In the genomic region with DNA sequence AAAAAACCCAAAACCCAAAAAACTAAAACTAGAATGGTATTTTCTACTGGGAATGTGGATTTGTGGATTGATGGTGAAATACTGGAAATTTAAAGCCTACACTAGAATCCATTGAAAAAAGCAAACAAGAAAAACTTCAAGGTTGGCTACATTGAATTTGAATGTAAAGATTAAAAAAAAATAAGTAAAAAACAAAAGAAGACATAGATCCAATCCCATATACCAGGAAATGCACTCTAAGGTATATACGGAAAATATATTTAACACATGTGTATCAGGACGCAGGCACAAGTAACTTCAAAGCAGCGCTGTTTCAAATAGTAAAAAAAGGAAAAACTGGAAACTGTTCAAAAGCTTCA, we compare ENCODE assay signal across 8 cellular contexts. TPM values are rescaled to one million over a fixed set of nuclear protein-coding genes. Genes with fewer than 3 reads are reported as not detected.
DNase-seq lines count a peak whose midpoint lies in the region; ATAC-seq and TF ChIP-seq lines count a peak whose summit lies in the region.

No MANE protein-coding gene starts in this region.

- H3K36me3 Mint-ChIP-seq in GM23338 (ENCODE audit: low read depth): no peaks in the 10 kb centered on the region

- no peaks in the 10 kb centered on the region for H3K36me3 ChIP-seq in GM23338 (ENCODE audit: insufficient read depth)
- no peaks in the 10 kb centered on the region for H3K36me3 ChIP-seq in WERI-Rb-1

- peak overlapping the region; percentile 96 for H2AFZ ChIP-seq in GM23338

- H3K4me3 ChIP-seq in GM23338 (peak overlapping the region; percentile 76), WERI-Rb-1 (ENCODE audit: low read depth, low read length) (peak overlapping the region; percentile 68), skeletal muscle cell (ENCODE audit: low read depth, low read length) (peak overlapping the region; percentile 85)

- H3K27ac Mint-ChIP-seq in GM23338: no peak overlapping the region

- peak overlapping the region; percentile 82 for H3K4me2 ChIP-seq in GM23338

- no peaks in the 10 kb centered on the region for H3K27me3 ChIP-seq in GM23338 (ENCODE audit: insufficient read depth)
- no peaks in the 10 kb centered on the region for H3K27me3 ChIP-seq in WERI-Rb-1 (ENCODE audit: insufficient read depth, low read depth, severe bottlenecking)
- H3K27me3 ChIP-seq in foreskin keratinocyte: no peaks in the 10 kb centered on the region

- no peak for ATAC-seq in GM23338
- ATAC-seq in foreskin keratinocyte: no peak

- no peaks in the 10 kb centered on the region for H3F3A ChIP-seq in GM23338 (replicated peaks; ENCODE audit: low read depth)

- DNase-seq in GM23338 (ENCODE audit: low spot score) (no peak), WERI-Rb-1 (no peak), foreskin keratinocyte (no peak), skeletal muscle cell (ENCODE audit: low read depth) (no peak), NCI-H1105 (lab: John Stamatoyannopoulos, UW) (no peak), activated gamma-delta T cell (lab: John Stamatoyannopoulos, UW) (no peak), NCI-H69 (lab: John Stamatoyannopoulos, UW) (no peak), head of caudate nucleus (no peak)

- no peaks in the 10 kb centered on the region for H3K79me2 ChIP-seq in GM23338 (replicated peaks; ENCODE audit: insufficient read depth)

- H3K4me1 ChIP-seq in GM23338 (ENCODE audit: insufficient read depth) (peaks cover 6% of the 10 kb centered on the region; the same call in 1 of the 2 replicates), foreskin keratinocyte (peaks cover 4% of the 10 kb centered on the region)

- TF ChIP-seq CTCF in GM23338 (conservative IDR thresholded peaks at IDR 0.05; ENCODE audit: low read depth in 2 of 2) (no peak), WERI-Rb-1 (IDR thresholded peaks at IDR 0.05; ENCODE audit: low read depth, low read length) (no peak), foreskin keratinocyte (conservative IDR thresholded peaks at IDR 0.05) (no peak)

- peak overlapping the region; percentile 98 for H3K4me3 Mint-ChIP-seq in GM23338

- H3K4me1 Mint-ChIP-seq in GM23338: peaks cover 8% of the 10 kb centered on the region

- no peaks in the 10 kb centered on the region for H3K9me2 ChIP-seq in GM23338 (ENCODE audit: insufficient read depth)

- H4K20me1 ChIP-seq in GM23338 (replicated peaks; ENCODE audit: insufficient read depth): no peaks in the 10 kb centered on the region

- H3K9me3 Mint-ChIP-seq in GM23338: no peaks in the 10 kb centered on the region

- H3K27me3 Mint-ChIP-seq in GM23338 (ENCODE audit: insufficient read depth, low read depth, poor library complexity): no peaks in the 10 kb centered on the region

- H3K27ac ChIP-seq in GM23338 (ENCODE audit: low read depth) (no peak overlapping the region), WERI-Rb-1 (peak overlapping the region; percentile 65), foreskin keratinocyte (peak overlapping the region; percentile 47)

- no peaks in the 10 kb centered on the region for H3K9me3 ChIP-seq in WERI-Rb-1 (ENCODE audit: severe bottlenecking)

- intact Hi-C loops in head of caudate nucleus (cut with DNase I): loop anchor here (5.0 kb wide), 1 partner anchor 66 kb away; a partner anchor contains a TSS

TF ChIP-seq in GM23338, 12 proteins besides CTCF, POLR2A, EP300 and RAD21 (continues in another document):
- TF ChIP-seq ZNF114 (CRISPR knock-in tag; IDR thresholded peaks at IDR 0.05) (no peak), CREB1 (CRISPR knock-in tag; IDR thresholded peaks at IDR 0.05; ENCODE audit: low read depth) (no peak), NANOG (IDR thresholded peaks at IDR 0.05; ENCODE audit: borderline replicate concordance) (no peak), EZH2 (IDR thresholded peaks at IDR 0.05; ENCODE audit: low read depth, unreplicated experiment) (no peak)
- TF ChIP-seq, protein P1, sequence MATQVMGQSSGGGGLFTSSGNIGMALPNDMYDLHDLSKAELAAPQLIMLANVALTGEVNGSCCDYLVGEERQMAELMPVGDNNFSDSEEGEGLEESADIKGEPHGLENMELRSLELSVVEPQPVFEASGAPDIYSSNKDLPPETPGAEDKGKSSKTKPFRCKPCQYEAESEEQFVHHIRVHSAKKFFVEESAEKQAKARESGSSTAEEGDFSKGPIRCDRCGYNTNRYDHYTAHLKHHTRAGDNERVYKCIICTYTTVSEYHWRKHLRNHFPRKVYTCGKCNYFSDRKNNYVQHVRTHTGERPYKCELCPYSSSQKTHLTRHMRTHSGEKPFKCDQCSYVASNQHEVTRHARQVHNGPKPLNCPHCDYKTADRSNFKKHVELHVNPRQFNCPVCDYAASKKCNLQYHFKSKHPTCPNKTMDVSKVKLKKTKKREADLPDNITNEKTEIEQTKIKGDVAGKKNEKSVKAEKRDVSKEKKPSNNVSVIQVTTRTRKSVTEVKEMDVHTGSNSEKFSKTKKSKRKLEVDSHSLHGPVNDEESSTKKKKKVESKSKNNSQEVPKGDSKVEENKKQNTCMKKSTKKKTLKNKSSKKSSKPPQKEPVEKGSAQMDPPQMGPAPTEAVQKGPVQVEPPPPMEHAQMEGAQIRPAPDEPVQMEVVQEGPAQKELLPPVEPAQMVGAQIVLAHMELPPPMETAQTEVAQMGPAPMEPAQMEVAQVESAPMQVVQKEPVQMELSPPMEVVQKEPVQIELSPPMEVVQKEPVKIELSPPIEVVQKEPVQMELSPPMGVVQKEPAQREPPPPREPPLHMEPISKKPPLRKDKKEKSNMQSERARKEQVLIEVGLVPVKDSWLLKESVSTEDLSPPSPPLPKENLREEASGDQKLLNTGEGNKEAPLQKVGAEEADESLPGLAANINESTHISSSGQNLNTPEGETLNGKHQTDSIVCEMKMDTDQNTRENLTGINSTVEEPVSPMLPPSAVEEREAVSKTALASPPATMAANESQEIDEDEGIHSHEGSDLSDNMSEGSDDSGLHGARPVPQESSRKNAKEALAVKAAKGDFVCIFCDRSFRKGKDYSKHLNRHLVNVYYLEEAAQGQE (IDR thresholded peaks at IDR 0.05; ENCODE audit: unreplicated experiment): no peak
- TF ChIP-seq, protein P2, sequence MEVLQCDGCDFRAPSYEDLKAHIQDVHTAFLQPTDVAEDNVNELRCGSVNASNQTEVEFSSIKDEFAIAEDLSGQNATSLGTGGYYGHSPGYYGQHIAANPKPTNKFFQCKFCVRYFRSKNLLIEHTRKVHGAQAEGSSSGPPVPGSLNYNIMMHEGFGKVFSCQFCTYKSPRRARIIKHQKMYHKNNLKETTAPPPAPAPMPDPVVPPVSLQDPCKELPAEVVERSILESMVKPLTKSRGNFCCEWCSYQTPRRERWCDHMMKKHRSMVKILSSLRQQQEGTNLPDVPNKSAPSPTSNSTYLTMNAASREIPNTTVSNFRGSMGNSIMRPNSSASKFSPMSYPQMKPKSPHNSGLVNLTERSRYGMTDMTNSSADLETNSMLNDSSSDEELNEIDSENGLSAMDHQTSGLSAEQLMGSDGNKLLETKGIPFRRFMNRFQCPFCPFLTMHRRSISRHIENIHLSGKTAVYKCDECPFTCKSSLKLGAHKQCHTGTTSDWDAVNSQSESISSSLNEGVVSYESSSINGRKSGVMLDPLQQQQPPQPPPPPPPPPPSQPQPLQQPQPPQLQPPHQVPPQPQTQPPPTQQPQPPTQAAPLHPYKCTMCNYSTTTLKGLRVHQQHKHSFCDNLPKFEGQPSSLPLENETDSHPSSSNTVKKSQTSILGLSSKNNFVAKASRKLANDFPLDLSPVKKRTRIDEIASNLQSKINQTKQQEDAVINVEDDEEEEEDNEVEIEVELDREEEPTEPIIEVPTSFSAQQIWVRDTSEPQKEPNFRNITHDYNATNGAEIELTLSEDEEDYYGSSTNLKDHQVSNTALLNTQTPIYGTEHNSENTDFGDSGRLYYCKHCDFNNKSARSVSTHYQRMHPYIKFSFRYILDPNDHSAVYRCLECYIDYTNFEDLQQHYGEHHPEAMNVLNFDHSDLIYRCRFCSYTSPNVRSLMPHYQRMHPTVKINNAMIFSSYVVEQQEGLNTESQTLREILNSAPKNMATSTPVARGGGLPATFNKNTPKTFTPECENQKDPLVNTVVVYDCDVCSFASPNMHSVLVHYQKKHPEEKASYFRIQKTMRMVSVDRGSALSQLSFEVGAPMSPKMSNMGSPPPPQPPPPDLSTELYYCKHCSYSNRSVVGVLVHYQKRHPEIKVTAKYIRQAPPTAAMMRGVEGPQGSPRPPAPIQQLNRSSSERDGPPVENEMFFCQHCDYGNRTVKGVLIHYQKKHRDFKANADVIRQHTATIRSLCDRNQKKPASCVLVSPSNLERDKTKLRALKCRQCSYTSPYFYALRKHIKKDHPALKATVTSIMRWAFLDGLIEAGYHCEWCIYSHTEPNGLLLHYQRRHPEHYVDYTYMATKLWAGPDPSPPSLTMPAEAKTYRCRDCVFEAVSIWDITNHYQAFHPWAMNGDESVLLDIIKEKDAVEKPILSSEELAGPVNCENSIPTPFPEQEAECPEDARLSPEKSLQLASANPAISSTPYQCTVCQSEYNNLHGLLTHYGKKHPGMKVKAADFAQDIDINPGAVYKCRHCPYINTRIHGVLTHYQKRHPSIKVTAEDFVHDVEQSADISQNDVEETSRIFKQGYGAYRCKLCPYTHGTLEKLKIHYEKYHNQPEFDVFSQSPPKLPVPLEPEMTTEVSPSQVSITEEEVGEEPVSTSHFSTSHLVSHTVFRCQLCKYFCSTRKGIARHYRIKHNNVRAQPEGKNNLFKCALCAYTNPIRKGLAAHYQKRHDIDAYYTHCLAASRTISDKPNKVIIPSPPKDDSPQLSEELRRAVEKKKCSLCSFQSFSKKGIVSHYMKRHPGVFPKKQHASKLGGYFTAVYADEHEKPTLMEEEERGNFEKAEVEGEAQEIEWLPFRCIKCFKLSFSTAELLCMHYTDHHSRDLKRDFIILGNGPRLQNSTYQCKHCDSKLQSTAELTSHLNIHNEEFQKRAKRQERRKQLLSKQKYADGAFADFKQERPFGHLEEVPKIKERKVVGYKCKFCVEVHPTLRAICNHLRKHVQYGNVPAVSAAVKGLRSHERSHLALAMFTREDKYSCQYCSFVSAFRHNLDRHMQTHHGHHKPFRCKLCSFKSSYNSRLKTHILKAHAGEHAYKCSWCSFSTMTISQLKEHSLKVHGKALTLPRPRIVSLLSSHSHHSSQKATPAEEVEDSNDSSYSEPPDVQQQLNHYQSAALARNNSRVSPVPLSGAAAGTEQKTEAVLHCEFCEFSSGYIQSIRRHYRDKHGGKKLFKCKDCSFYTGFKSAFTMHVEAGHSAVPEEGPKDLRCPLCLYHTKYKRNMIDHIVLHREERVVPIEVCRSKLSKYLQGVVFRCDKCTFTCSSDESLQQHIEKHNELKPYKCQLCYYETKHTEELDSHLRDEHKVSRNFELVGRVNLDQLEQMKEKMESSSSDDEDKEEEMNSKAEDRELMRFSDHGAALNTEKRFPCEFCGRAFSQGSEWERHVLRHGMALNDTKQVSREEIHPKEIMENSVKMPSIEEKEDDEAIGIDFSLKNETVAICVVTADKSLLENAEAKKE (CRISPR knock-in tag; IDR thresholded peaks at IDR 0.05): no peak

RNA-seq across cellular contexts. Expression of a gene that starts 0.8 kb away (rescaled TPM):
- total RNA-seq in GM23338 (2014; rRNA removed; shearing (Covaris generic)): 66.1 and 69.6 TPM in 2 replicates
- polyA plus RNA-seq in GM23338 (2016; fragmentation: Nextera tagmentation; extraction: Ambion mirVana) (21.9 and 27.2 TPM in 2 replicates), foreskin keratinocyte (3.4 and 4.0 TPM in 2 replicates)
- total RNA-seq in foreskin keratinocyte: 6.2 and 8.9 TPM in 2 replicates

RNA-seq across cellular contexts. Expression of a gene that starts 19.4 kb away (rescaled TPM):
- 3.3 and 8.7 TPM in 2 replicates for total RNA-seq in GM23338 (2014; rRNA removed; shearing (Covaris generic))
- polyA plus RNA-seq in GM23338 (2016; fragmentation: Nextera tagmentation; extraction: Ambion mirVana): 40.8 and 43.2 TPM in 2 replicates
- total RNA-seq in foreskin keratinocyte: 19.1 and 20.9 TPM in 2 replicates
- polyA plus RNA-seq in foreskin keratinocyte: 27.2 and 28.1 TPM in 2 replicates
